Comparison of ENCODE assay signal across 26 cellular contexts in the genomic region with DNA sequence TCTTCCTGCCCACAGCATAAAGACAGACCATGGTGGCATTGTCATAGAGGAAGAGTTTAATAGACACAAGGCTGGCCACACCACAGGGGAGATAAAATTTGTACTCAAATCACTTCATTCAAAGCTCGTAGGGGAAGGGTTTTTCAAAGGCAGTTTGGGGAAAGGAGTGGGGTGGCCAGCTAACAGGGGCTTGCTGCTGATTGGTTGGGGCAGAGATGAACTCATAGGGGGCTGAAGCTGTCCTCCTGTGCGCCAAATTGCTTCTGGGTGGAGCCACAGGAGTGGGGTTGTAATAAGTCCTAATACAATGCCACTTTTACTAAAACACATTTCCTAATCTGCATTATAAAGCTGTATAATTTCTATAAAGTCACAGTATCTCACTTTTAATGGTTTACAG.
"Had no signal": no experiment of that assay in that cellular context is flagged by ENCODE, and none has a peak within 500 bp of the region (broad histone marks: within the 10 kb centered on the region; RNA-seq: fewer than 3 reads in every experiment).

No MANE protein-coding gene starts in this region.

- DNase-seq: activated CD4-positive, alpha-beta T cell treated with anti-CD3 and anti-CD28 coated beads for 4 hours; activated CD4-positive, alpha-beta T cell treated with anti-CD3 and anti-CD28 coated beads, Interleukin-2, amount 50 U/mL, for 4 hours; activated effector memory CD4-positive, alpha-beta T cell treated with anti-CD3 and anti-CD28 coated beads, Interleukin-2, amount 50 U/mL, for 16 hours; activated naive CD4-positive, alpha-beta T cell treated with anti-CD3 and anti-CD28 coated beads for 36 hours; activated naive CD8-positive, alpha-beta T cell treated with anti-CD3 and anti-CD28 coated beads for 36 hours; activated T-cell treated with anti-CD3 and anti-CD28 coated beads for 4 hours; adrenal gland; aorta; body of pancreas; cerebellar nuclear complex; esophagus squamous epithelium; foreskin melanocyte; heart right ventricle; islet precursor cell; left ventricle myocardium inferior; nucleus accumbens; pancreas; spleen; stimulated activated naive CD8-positive, alpha-beta T cell treated with anti-CD3 and anti-CD28 coated beads, Interleukin-15, Interleukin-2, amounts not matched to agents 100 U/mL and 50 U/mL, for 24 hours; T-helper 1 cell; testis; transverse colon had no signal

- H3K9me3 Mint-ChIP-seq: activated naive CD4-positive, alpha-beta T cell treated with anti-CD3 and anti-CD28 coated beads for 36 hours; activated naive CD8-positive, alpha-beta T cell treated with anti-CD3 and anti-CD28 coated beads for 36 hours; activated T-helper 1 cell treated with anti-CD3 and anti-CD28 coated beads, Interleukin-12 subunit alpha, Interleukin-12 subunit beta, Interleukin-2, Interleukin-4 antibody, amounts not matched to agents 30 ng/mL and 10 ng/mL and 1 ng/mL, durations not matched to agents 14 hours and 24 hours and 36 hours had no signal

- H3K4me3 ChIP-seq: adrenal gland, body of pancreas, coronary artery, esophagus squamous epithelium, heart right ventricle, left ventricle myocardium inferior, lung, pancreas, prostate gland, spleen, testis, transverse colon had no signal

- ATAC-seq: body of pancreas; heart right ventricle; pancreas; stimulated activated naive CD8-positive, alpha-beta T cell treated with anti-CD3 and anti-CD28 coated beads, Interleukin-15, Interleukin-2, amounts not matched to agents 100 U/mL and 50 U/mL, for 24 hours had no signal

- H3K9me3 ChIP-seq: adrenal gland, body of pancreas, esophagus squamous epithelium, heart right ventricle, left ventricle myocardium inferior, prostate gland, spleen, testis, transverse colon had no signal

- H3K27me3 ChIP-seq: adrenal gland, body of pancreas, esophagus squamous epithelium, heart right ventricle, pancreas, spleen, testis, transverse colon had no signal

- H3K27me3 Mint-ChIP-seq: activated naive CD8-positive, alpha-beta T cell treated with anti-CD3 and anti-CD28 coated beads for 36 hours had no signal

- H3K27ac Mint-ChIP-seq: activated naive CD4-positive, alpha-beta T cell treated with anti-CD3 and anti-CD28 coated beads for 36 hours; activated naive CD8-positive, alpha-beta T cell treated with anti-CD3 and anti-CD28 coated beads for 36 hours; activated T-helper 1 cell treated with anti-CD3 and anti-CD28 coated beads, Interleukin-12 subunit alpha, Interleukin-12 subunit beta, Interleukin-2, Interleukin-4 antibody, amounts not matched to agents 30 ng/mL and 10 ng/mL and 1 ng/mL, durations not matched to agents 14 hours and 24 hours and 36 hours had no signal

- H3K27ac ChIP-seq: adrenal gland, body of pancreas, coronary artery, esophagus squamous epithelium, heart right ventricle, left ventricle myocardium inferior, pancreas, prostate gland, testis had no signal

- H3K36me3 ChIP-seq: adrenal gland, esophagus squamous epithelium, heart right ventricle, left ventricle myocardium inferior, pancreas, prostate gland, spleen, transverse colon had no signal

- H3K4me1 ChIP-seq: prostate gland had no signal

- H3K4me3 Mint-ChIP-seq: activated naive CD4-positive, alpha-beta T cell treated with anti-CD3 and anti-CD28 coated beads for 36 hours; activated naive CD8-positive, alpha-beta T cell treated with anti-CD3 and anti-CD28 coated beads for 36 hours; activated T-helper 1 cell treated with anti-CD3 and anti-CD28 coated beads, Interleukin-12 subunit alpha, Interleukin-12 subunit beta, Interleukin-2, Interleukin-4 antibody, amounts not matched to agents 30 ng/mL and 10 ng/mL and 1 ng/mL, durations not matched to agents 14 hours and 24 hours and 36 hours had no signal
